Comparison of ENCODE assay signal across 8 cellular contexts in the genomic region with DNA sequence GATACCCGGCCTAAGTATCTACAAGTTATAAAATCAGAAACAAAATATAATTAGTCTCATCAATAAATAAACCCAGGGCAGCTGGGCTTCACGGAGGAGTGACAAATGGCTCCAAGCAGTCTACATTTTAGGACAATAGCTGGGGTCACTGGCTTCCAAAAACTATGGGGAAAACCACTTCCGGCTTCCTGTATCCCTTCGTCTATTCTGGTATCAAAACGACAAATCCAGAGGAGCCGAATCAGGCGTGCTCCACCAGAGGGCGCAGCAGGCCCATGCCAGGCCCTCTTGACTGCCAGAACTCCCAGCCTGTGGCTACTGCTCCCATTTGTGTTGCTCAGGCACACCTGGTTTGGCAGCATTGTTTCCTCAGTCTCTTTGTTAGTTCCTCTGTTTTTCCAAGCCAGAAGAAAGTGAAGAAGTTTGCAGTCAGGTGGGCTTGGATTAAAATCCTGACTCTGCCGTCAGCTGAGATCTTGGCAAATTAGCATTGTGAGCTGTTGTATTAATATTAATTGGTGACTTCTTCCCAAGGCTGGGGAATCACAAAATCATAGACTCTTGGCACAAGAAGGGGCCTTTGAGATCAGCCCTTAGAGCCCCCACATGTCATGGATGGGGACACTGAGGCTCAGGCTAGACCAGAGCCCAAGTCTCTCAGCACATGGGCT. TPM values are rescaled to one million over a fixed set of nuclear protein-coding genes. Genes with fewer than 3 reads are reported as not detected.
DNase-seq lines count a peak whose midpoint lies in the region; ATAC-seq, FAIRE-seq and TF ChIP-seq lines count a peak whose summit lies in the region.

No MANE protein-coding gene starts in this region.

- dilution Hi-C loops in mammary epithelial cell (cut with HindIII; ENCODE audit: low sequenced_read_pairs): loop anchor here (25.0 kb wide), 1 partner anchor 199 kb away; no protein-coding TSS in a partner anchor

- H3K4me2 ChIP-seq in BLaER1 treated with 17β-estradiol and CSF1 and Interleukin-3, amounts not matched to agents 10 nM and 100 nM: peak overlapping the region; percentile 39 to 75 (median 62)
- no peak overlapping the region for H3K4me2 ChIP-seq in mammary epithelial cell (ENCODE audit: insufficient read depth, low read depth, low read length)

- WGBS in mammary epithelial cell (ENCODE audit: low coverage, missing lambda C conversion rate): 13% methylated on average over 9 of the region's 9 CpGs

- H4K20me1 ChIP-seq in BLaER1 treated with 17β-estradiol and CSF1 and Interleukin-3, amounts not matched to agents 10 nM and 100 nM: no peaks in the 10 kb centered on the region
- no peaks in the 10 kb centered on the region for H4K20me1 ChIP-seq in mammary epithelial cell (ENCODE audit: insufficient read depth, low read length)

- no TSS peak for BruUV-seq in mammary epithelial cell (replicated peaks; lab: Mats Ljungman, UMichigan)

- FAIRE-seq in H54 (lab: Jason Lieb, UNC): peak; percentile 97

- intact Hi-C loops in mammary epithelial cell (cut with micrococcal nuclease): loop anchor here (1.0 to 5.0 kb wide), 8 partner anchors 66 to 325 kb away; a partner anchor contains a TSS

- H3K27me3 ChIP-seq in BLaER1 treated with 17β-estradiol and CSF1 and Interleukin-3, amounts not matched to agents 10 nM and 100 nM: no peaks in the 10 kb centered on the region
- H3K27me3 ChIP-seq in mammary epithelial cell (ENCODE audit: insufficient read depth, low read length): no peaks in the 10 kb centered on the region

- H2AFZ ChIP-seq in mammary epithelial cell (ENCODE audit: low read depth, low read length): peak overlapping the region; percentile 64

- no peaks in the 10 kb centered on the region for H3K9me3 ChIP-seq in BLaER1 treated with 17β-estradiol and CSF1 and Interleukin-3, amounts not matched to agents 10 nM and 100 nM (replicated peaks in 1 of 11)
- no peaks in the 10 kb centered on the region for H3K9me3 ChIP-seq in mammary epithelial cell (replicated peaks; ENCODE audit: insufficient read depth, low read length)

- H3K79me2 ChIP-seq in mammary epithelial cell (ENCODE audit: insufficient read depth, low read length): no peaks in the 10 kb centered on the region

- TF ChIP-seq POLR2A in H54 (IDR thresholded peaks at IDR 0.05; ENCODE audit: low read depth, low read length): no peak

- H3K9ac ChIP-seq in BLaER1 treated with 17β-estradiol and CSF1 and Interleukin-3, amounts not matched to agents 10 nM and 100 nM: peak overlapping the region in 8 of 11 experiments; percentile 3 to 51 (median 28); a peak in 10 of 22 replicates
- H3K9ac ChIP-seq in mammary epithelial cell (ENCODE audit: insufficient read depth, low read length): no peak overlapping the region

- peak; percentile 95 for DNase-seq in H54 (ENCODE audit: insufficient read length, low spot score)
- DNase-seq in NCI-H2196 (lab: John Stamatoyannopoulos, UW; ENCODE audit: unreplicated experiment): peak; percentile 88
- peak; percentile 81 for DNase-seq in mammary epithelial cell
- DNase-seq in islet precursor cell: peak; percentile 95
- DNase-seq in stimulated activated CD4-positive, alpha-beta T cell treated with anti-CD3 and anti-CD28 coated beads, Interleukin-12 subunit alpha, Interleukin-12 subunit beta, amount 100 ng/mL, for 4 hours: peak; percentile 70

- H3K4me3 ChIP-seq in BLaER1 treated with 17β-estradiol and CSF1 and Interleukin-3, amounts not matched to agents 10 nM and 100 nM: no peak overlapping the region
- no peak overlapping the region for H3K4me3 ChIP-seq in mammary epithelial cell (replicated peaks in 1 of 3; ENCODE audit: insufficient read depth in 1 of 3, low read depth in 2 of 3, low read length in 3 of 3)

- TF ChIP-seq CTCF in VCaP (conservative IDR thresholded peaks at IDR 0.05) (peak; percentile 99), mammary epithelial cell (conservative IDR thresholded peaks at IDR 0.05 in 1 of 2, IDR thresholded peaks at IDR 0.05 in 1 of 2; ENCODE audit: extremely low read depth in 1 of 2, insufficient read depth in 1 of 2, low read depth in 1 of 2, low read length in 2 of 2) (peak; percentile 97 to 99)

- no peak for ATAC-seq in GM19463 (IDR thresholded peaks at IDR 0.05; ENCODE audit: unreplicated experiment)

- CTCF ChIA-PET in mammary epithelial cell (lab: Charles Lee; ENCODE audit: low non-redundant PET): interaction anchor here (0.6 to 1.6 kb wide), 3 partner anchors 141 to 464 kb away, joined by 5 to 6 read pairs (median 5); no protein-coding TSS in a partner anchor

- H3K4me1 ChIP-seq in BLaER1 treated with 17β-estradiol and CSF1 and Interleukin-3, amounts not matched to agents 10 nM and 100 nM: peaks cover 17 to 46% (median 27%) of the 10 kb centered on the region in 10 experiments
- peaks cover 10% of the 10 kb centered on the region for H3K4me1 ChIP-seq in mammary epithelial cell (ENCODE audit: insufficient read depth, low read length)

- no peaks in the 10 kb centered on the region for H3K36me3 ChIP-seq in BLaER1 treated with 17β-estradiol and CSF1 and Interleukin-3, amounts not matched to agents 10 nM and 100 nM
- H3K36me3 ChIP-seq in mammary epithelial cell (ENCODE audit: insufficient read depth, low read length): no peaks in the 10 kb centered on the region

- in situ Hi-C loops in mammary epithelial cell (cut with MboI; ENCODE audit: low sequenced_read_pairs in 2 of 2): loop anchor here (10.0 kb wide), 4 partner anchors 72 to 192 kb away; a partner anchor contains a TSS

- peak overlapping the region; percentile 31 to 72 (median 54); a peak in 20 of 22 replicates for H3K27ac ChIP-seq in BLaER1 treated with 17β-estradiol and CSF1 and Interleukin-3, amounts not matched to agents 10 nM and 100 nM
- peak overlapping the region; percentile 26; the same call in 1 of the 2 replicates for H3K27ac ChIP-seq in VCaP
- H3K27ac ChIP-seq in mammary epithelial cell (ENCODE audit: insufficient read depth, low read depth, low read length): no peak overlapping the region

RNA-seq across cellular contexts. Expression of a gene that starts 11.6 kb away (rescaled TPM):
- total RNA-seq in mammary epithelial cell: 10 to 100 TPM; 27.5 to 74.6 TPM
- 24.7 TPM for polyA plus RNA-seq in mammary epithelial cell
- polyA minus RNA-seq in mammary epithelial cell: 33.8 TPM

RNA-seq across cellular contexts. Expression of a gene that starts 54.7 kb away (rescaled TPM):
- 100 to 1,000 TPM; 196 to 723 TPM for total RNA-seq in mammary epithelial cell
- 462 TPM for polyA plus RNA-seq in mammary epithelial cell
- polyA minus RNA-seq in mammary epithelial cell: 325 TPM
